ENCODE assay signal across 12 cellular contexts in genomic region chr16:68296693-68297092, GRCh38. TPM values are rescaled to one million over a fixed set of nuclear protein-coding genes. Genes with fewer than 3 reads are reported as not detected.
DNase-seq lines count a peak whose midpoint lies in the region; ATAC-seq lines count a peak whose summit lies in the region.
"Had no signal": no experiment of that assay in that cellular context is flagged by ENCODE, and none has a peak within 500 bp of the region (broad histone marks: within the 10 kb centered on the region; RNA-seq: fewer than 3 reads in every experiment).

No MANE protein-coding gene starts in this region.

- DNase-seq in activated naive CD4-positive, alpha-beta T cell treated with anti-CD3 and anti-CD28 coated beads for 36 hours, result no peak
- DNase-seq in activated naive CD4-positive, alpha-beta T cell treated with anti-CD3 and anti-CD28 coated beads, Interleukin-2, amount 50 U/mL, for 16 hours, result no peak
- DNase-seq in NOMO-1 treated with DMSO at 0.1 percent for 48 hours (lab: John Stamatoyannopoulos, UW; ENCODE audit: unreplicated experiment) (peak; percentile 36), NCI-H1417 (lab: John Stamatoyannopoulos, UW) (no peak), hepatic stellate cell (ENCODE audit: low spot score) (no peak)
- no peak for DNase-seq in effector memory CD8-positive, alpha-beta T cell
- DNase-seq: dorsolateral prefrontal cortex, NCI-H2029 treated with DMSO at 0.1 percent for 48 hours, NCI-H526 had no signal

- peak overlapping the region; percentile 74 for H3K27ac Mint-ChIP-seq in activated naive CD4-positive, alpha-beta T cell treated with anti-CD3 and anti-CD28 coated beads for 36 hours
- peak overlapping the region; percentile 62 to 68 for H3K27ac Mint-ChIP-seq in effector memory CD8-positive, alpha-beta T cell
- peak overlapping the region; percentile 42 for H3K27ac Mint-ChIP-seq in stimulated activated memory B cell treated with anti-CD40 and anti-IgM and Interleukin-4, amounts not matched to agents 10 μg/mL and 1 μg/mL and 100 μg/mL, for 72 hours

- no peak overlapping the region for H3K4me3 Mint-ChIP-seq in activated naive CD4-positive, alpha-beta T cell treated with anti-CD3 and anti-CD28 coated beads for 36 hours
- H3K4me3 Mint-ChIP-seq in effector memory CD8-positive, alpha-beta T cell, result no peak overlapping the region
- H3K4me3 Mint-ChIP-seq in stimulated activated memory B cell treated with anti-CD40 and anti-IgM and Interleukin-4, amounts not matched to agents 10 μg/mL and 1 μg/mL and 100 μg/mL, for 72 hours, result no peak overlapping the region

- ATAC-seq in effector memory CD8-positive, alpha-beta T cell (replicated peaks), result no peak
- ATAC-seq in stimulated activated memory B cell treated with anti-CD40 and anti-IgM and Interleukin-4, amounts not matched to agents 10 μg/mL and 1 μg/mL and 100 μg/mL, for 72 hours, result no peak
- ATAC-seq in GM19328 (IDR thresholded peaks at IDR 0.05; ENCODE audit: unreplicated experiment), result no peak
- ATAC-seq: activated CD4-positive, CD25-positive, alpha-beta regulatory T cell treated with anti-CD3 and anti-CD28 coated beads, Interleukin-2, amount 50 U/mL, for 24 hours had no signal

- no peaks in the 10 kb centered on the region for H3K9me3 Mint-ChIP-seq in activated naive CD4-positive, alpha-beta T cell treated with anti-CD3 and anti-CD28 coated beads for 36 hours
- H3K9me3 Mint-ChIP-seq in effector memory CD8-positive, alpha-beta T cell, result no peaks in the 10 kb centered on the region
- H3K9me3 Mint-ChIP-seq in stimulated activated memory B cell treated with anti-CD40 and anti-IgM and Interleukin-4, amounts not matched to agents 10 μg/mL and 1 μg/mL and 100 μg/mL, for 72 hours, result no peaks in the 10 kb centered on the region

- no peaks in the 10 kb centered on the region for H3K27me3 Mint-ChIP-seq in activated naive CD4-positive, alpha-beta T cell treated with anti-CD3 and anti-CD28 coated beads for 36 hours (ENCODE audit: low read depth)
- H3K27me3 Mint-ChIP-seq in effector memory CD8-positive, alpha-beta T cell, result no peaks in the 10 kb centered on the region
- no peaks in the 10 kb centered on the region for H3K27me3 Mint-ChIP-seq in stimulated activated memory B cell treated with anti-CD40 and anti-IgM and Interleukin-4, amounts not matched to agents 10 μg/mL and 1 μg/mL and 100 μg/mL, for 72 hours

- H3K36me3 Mint-ChIP-seq in activated naive CD4-positive, alpha-beta T cell treated with anti-CD3 and anti-CD28 coated beads for 36 hours (ENCODE audit: low read depth), result peaks cover 61% of the 10 kb centered on the region
- H3K36me3 Mint-ChIP-seq in effector memory CD8-positive, alpha-beta T cell (ENCODE audit: insufficient read depth), result peaks cover 86% of the 10 kb centered on the region
- H3K36me3 Mint-ChIP-seq in stimulated activated memory B cell treated with anti-CD40 and anti-IgM and Interleukin-4, amounts not matched to agents 10 μg/mL and 1 μg/mL and 100 μg/mL, for 72 hours, result peaks cover 79% of the 10 kb centered on the region

- peaks cover 32% of the 10 kb centered on the region for H3K4me1 Mint-ChIP-seq in activated naive CD4-positive, alpha-beta T cell treated with anti-CD3 and anti-CD28 coated beads for 36 hours (ENCODE audit: low read depth)
- H3K4me1 Mint-ChIP-seq in effector memory CD8-positive, alpha-beta T cell (ENCODE audit: low read depth in 2 of 2), result peaks cover 16 to 17% of the 10 kb centered on the region in 2 donors
- peaks cover 14% of the 10 kb centered on the region for H3K4me1 Mint-ChIP-seq in stimulated activated memory B cell treated with anti-CD40 and anti-IgM and Interleukin-4, amounts not matched to agents 10 μg/mL and 1 μg/mL and 100 μg/mL, for 72 hours

- intact Hi-C loops in activated naive CD4-positive, alpha-beta T cell treated with anti-CD3 and anti-CD28 coated beads for 36 hours (cut with micrococcal nuclease), result no loop called here

- CTCF ChIA-PET in activated naive CD4-positive, alpha-beta T cell treated with anti-CD3 and anti-CD28 coated beads for 36 hours (lab: Charles Lee), result interaction anchor here (1.3 to 8.3 kb wide), 4 partner anchors 12 to 35 kb away, joined by 3 to 74 read pairs (median 5); partner anchors contain the start of genes PRMT7, SLC7A6 and SLC7A6OS

RNA-seq across cellular contexts. Expression of gene SLC7A6OS, which starts 14.1 kb away (rescaled TPM):
- total RNA-seq in activated naive CD4-positive, alpha-beta T cell treated with anti-CD3 and anti-CD28 coated beads for 36 hours, result 10 to 100 TPM; 23.0 to 26.4 TPM

RNA-seq across cellular contexts. Expression of gene PRMT7, which starts 14.1 kb away (rescaled TPM):
- 10 to 100 TPM; 51.6 to 52.4 TPM for total RNA-seq in activated naive CD4-positive, alpha-beta T cell treated with anti-CD3 and anti-CD28 coated beads for 36 hours

RNA-seq across cellular contexts. Expression of gene SLC7A6, which starts 32.4 kb away (rescaled TPM):
- 10 to 100 TPM; 79.4 to 83.4 TPM for total RNA-seq in activated naive CD4-positive, alpha-beta T cell treated with anti-CD3 and anti-CD28 coated beads for 36 hours

RNA-seq across cellular contexts. Expression of gene PLA2G15, which starts 51.5 kb away (rescaled TPM):
- 1 to 10 TPM; 4.2 to 5.4 TPM for total RNA-seq in activated naive CD4-positive, alpha-beta T cell treated with anti-CD3 and anti-CD28 coated beads for 36 hours
